In genomic region chr15:87704276-87704675, GRCh38 we compare ENCODE assay signal across 14 cellular contexts.
DNase-seq lines count a peak whose midpoint lies in the region; ATAC-seq and TF ChIP-seq lines count a peak whose summit lies in the region.
"Had no signal": no experiment of that assay in that cellular context is flagged by ENCODE, and none has a peak within 500 bp of the region (broad histone marks: within the 10 kb centered on the region; RNA-seq: fewer than 3 reads in every experiment).

No MANE protein-coding gene starts in this region.

- H3K18ac ChIP-seq in mesenchymal stem cell (ENCODE audit: low read depth in 1 of 2, low read length in 2 of 2) = no peak overlapping the region

- POLR2A ChIA-PET in HEK293T (lab: Yijun Ruan, JAX) = no interaction called here

- DNase-seq in HEK293T (ENCODE audit: extremely low spot score) (peak; percentile 11), amniotic epithelial cell (ENCODE audit: low read depth) (peak; percentile 21), mesenchymal stem cell (no peak), GM13977 (ENCODE audit: low spot score) (no peak)
- DNase-seq: ACHN; BE2C; C1 segment of cervical spinal cord; Caco-2; CD4-positive, CD25-positive, alpha-beta regulatory T cell; HCEC 1CT; HFFc6 had no signal

- no peaks in the 10 kb centered on the region for H3K4me1 ChIP-seq in mesenchymal stem cell (ENCODE audit: control insufficient read depth, insufficient read depth, low read depth, low read length)
- H3K4me1 ChIP-seq: Caco-2 had no signal

- no peak overlapping the region for H2AFZ ChIP-seq in mesenchymal stem cell (ENCODE audit: low read depth, low read length)

- H4K91ac ChIP-seq in mesenchymal stem cell (ENCODE audit: low read length) = no peak overlapping the region

- TF ChIP-seq CTCF in GM13977 (IDR thresholded peaks at IDR 0.05; ENCODE audit: extremely low read depth, insufficient read depth, missing control alignments) = no peak

- H2BK120ac ChIP-seq in mesenchymal stem cell (ENCODE audit: low read depth, low read length) = no peak overlapping the region

- H3K79me1 ChIP-seq in mesenchymal stem cell (replicated peaks; ENCODE audit: low read length, poor library complexity, severe bottlenecking) = no peaks in the 10 kb centered on the region

- H3K27ac ChIP-seq in mesenchymal stem cell (ENCODE audit: low read length, poor library complexity, severe bottlenecking) = no peak overlapping the region
- H3K27ac ChIP-seq: HL-60 had no signal

- H3K14ac ChIP-seq in mesenchymal stem cell (ENCODE audit: low read length in 2 of 2) = no peak overlapping the region

- ATAC-seq in GM21723 (IDR thresholded peaks at IDR 0.05; ENCODE audit: unreplicated experiment) (no peak), GM19452 (IDR thresholded peaks at IDR 0.05; ENCODE audit: unreplicated experiment) (no peak)

- CTCF ChIA-PET in HEK293T (lab: Yijun Ruan, JAX) = interaction anchor here (0.8 kb wide), 1 partner anchor 15 kb away, joined by 3 read pairs; no protein-coding TSS in a partner anchor

- H3K9me3 ChIP-seq in mesenchymal stem cell (ENCODE audit: control insufficient read depth, low read length) = peaks cover 5% of the 10 kb centered on the region
- H3K9me3 ChIP-seq: BE2C, Caco-2 had no signal

- no peak overlapping the region for H2BK5ac ChIP-seq in mesenchymal stem cell (ENCODE audit: low read depth, low read length, poor library complexity, severe bottlenecking)

- no peak overlapping the region for H3K9ac ChIP-seq in mesenchymal stem cell (ENCODE audit: low read length)

- H4K8ac ChIP-seq in mesenchymal stem cell (ENCODE audit: low read length) = no peak overlapping the region

- no peak overlapping the region for H3K4me3 ChIP-seq in mesenchymal stem cell (ENCODE audit: insufficient read depth in 1 of 2, low read depth in 1 of 2, low read length in 2 of 2)

- no peak overlapping the region for H3K4ac ChIP-seq in mesenchymal stem cell (ENCODE audit: low read depth in 1 of 2, low read length in 2 of 2)

- no peaks in the 10 kb centered on the region for H3K36me3 ChIP-seq in mesenchymal stem cell (ENCODE audit: control insufficient read depth in 1 of 2, insufficient read depth in 2 of 2, low read depth in 1 of 2, low read length in 2 of 2)
- H3K36me3 ChIP-seq: BE2C had no signal

- no peak overlapping the region for H2AK5ac ChIP-seq in mesenchymal stem cell (ENCODE audit: low read length, severe bottlenecking)

- H3K23ac ChIP-seq in mesenchymal stem cell (ENCODE audit: low read length in 2 of 2) = no peak overlapping the region

- no peak overlapping the region for H3K4me2 ChIP-seq in mesenchymal stem cell (ENCODE audit: low read length, poor library complexity, severe bottlenecking)

- 85% methylated on average over 5 of the region's 5 CpGs for WGBS in mesenchymal stem cell

- H2BK15ac ChIP-seq in mesenchymal stem cell (ENCODE audit: low read depth, poor library complexity, severe bottlenecking) = peak overlapping the region; percentile 19

- in situ Hi-C loops in GM13977 (cut with MboI; ENCODE audit: low pct_unique_long_range_greater_than_20kb, low sequenced_read_pairs, unreplicated experiment) = no loop called here

- H3K27me3 ChIP-seq in mesenchymal stem cell (ENCODE audit: control insufficient read depth in 1 of 2, insufficient read depth in 1 of 2, low read length in 2 of 2) = peaks cover 0 to 3% of the 10 kb centered on the region in 2 experiments
- H3K27me3 ChIP-seq: BE2C had no signal

- H2BK12ac ChIP-seq in mesenchymal stem cell (ENCODE audit: low read length in 2 of 2) = no peak overlapping the region

TF ChIP-seq in HEK293T, 16 proteins besides CTCF, POLR2A, EP300 and RAD21:
- TF ChIP-seq FOXA1 (IDR thresholded peaks at IDR 0.05) (no peak), LEF1 (IDR thresholded peaks at IDR 0.05; ENCODE audit: borderline replicate concordance) (no peak), ELF4 (IDR thresholded peaks at IDR 0.05) (no peak), CTBP1 (IDR thresholded peaks at IDR 0.05; ENCODE audit: borderline replicate concordance) (no peak), ARNT (IDR thresholded peaks at IDR 0.05) (no peak), HDGF (IDR thresholded peaks at IDR 0.05; ENCODE audit: borderline replicate concordance) (no peak), SP1 (IDR thresholded peaks at IDR 0.05) (no peak), FOXK2 (IDR thresholded peaks at IDR 0.05) (no peak), BHLHE40 (IDR thresholded peaks at IDR 0.05; ENCODE audit: borderline replicate concordance) (no peak)
- TF ChIP-seq, protein P1, sequence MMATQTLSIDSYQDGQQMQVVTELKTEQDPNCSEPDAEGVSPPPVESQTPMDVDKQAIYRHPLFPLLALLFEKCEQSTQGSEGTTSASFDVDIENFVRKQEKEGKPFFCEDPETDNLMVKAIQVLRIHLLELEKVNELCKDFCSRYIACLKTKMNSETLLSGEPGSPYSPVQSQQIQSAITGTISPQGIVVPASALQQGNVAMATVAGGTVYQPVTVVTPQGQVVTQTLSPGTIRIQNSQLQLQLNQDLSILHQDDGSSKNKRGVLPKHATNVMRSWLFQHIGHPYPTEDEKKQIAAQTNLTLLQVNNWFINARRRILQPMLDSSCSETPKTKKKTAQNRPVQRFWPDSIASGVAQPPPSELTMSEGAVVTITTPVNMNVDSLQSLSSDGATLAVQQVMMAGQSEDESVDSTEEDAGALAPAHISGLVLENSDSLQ (IDR thresholded peaks at IDR 0.05) = no peak
TF ChIP-seq in HEK293T: peak in this region for 0.

Comparison
In these comparisons a context has a peak if more than half of its experiments do, and no peak if none do; other contexts are left out.
1. DNase-seq: peak in HEK293T (single experiment) and amniotic epithelial cell (single experiment); none in mesenchymal stem cell (single experiment) and GM13977 (single experiment).